Comparison of ENCODE assay signal across 20 cellular contexts in the genomic region with DNA sequence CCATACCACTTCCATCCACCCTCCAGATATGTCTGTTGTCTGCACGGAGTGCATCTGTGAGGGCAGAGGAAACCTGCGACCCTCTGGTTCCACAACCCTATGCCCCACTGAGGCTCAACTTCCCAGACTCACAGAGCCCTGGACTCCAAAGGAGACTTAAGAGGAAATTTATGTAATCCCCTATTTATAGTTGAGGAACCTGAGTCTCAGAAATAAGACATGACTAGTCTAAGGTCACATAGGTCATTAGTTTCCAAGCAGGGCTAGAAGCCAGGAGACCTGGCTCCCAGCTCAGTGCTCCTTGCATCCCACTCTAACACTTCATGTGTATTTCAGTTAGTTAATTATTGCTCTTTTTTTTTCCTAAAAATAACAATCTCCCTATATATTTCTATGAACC. TPM values are rescaled to one million over a fixed set of nuclear protein-coding genes. Genes with fewer than 3 reads are reported as not detected.
A peak's percentile ranks its signal among the peaks of the same experiment; 100 is the strongest.
DNase-seq lines count a peak whose midpoint lies in the region; ATAC-seq and TF ChIP-seq lines count a peak whose summit lies in the region.
"Had no signal": no experiment of that assay in that cellular context is flagged by ENCODE, and none has a peak within 500 bp of the region (broad histone marks: within the 10 kb centered on the region; RNA-seq: fewer than 3 reads in every experiment).

No MANE protein-coding gene starts in this region.

- CTCF ChIA-PET in Calu3 (lab: Charles Lee): interaction anchor here (2.0 to 2.7 kb wide), 2 partner anchors 10 to 47 kb away, joined by 5 to 58 read pairs; no protein-coding TSS in a partner anchor

- peak overlapping the region; percentile 19 for H3K27ac ChIP-seq in temporal lobe (ENCODE audit: low read depth, low read length)

- peaks cover 13% of the 10 kb centered on the region for H3K27me3 Mint-ChIP-seq in Calu3 (ENCODE audit: unreplicated experiment)
- H3K27me3 Mint-ChIP-seq in brain: peaks cover 5% of the 10 kb centered on the region
- H3K27me3 Mint-ChIP-seq in neural crest cell (ENCODE audit: low read depth): no peaks in the 10 kb centered on the region
- peaks cover 19% of the 10 kb centered on the region for H3K27me3 Mint-ChIP-seq in progenitor cell of endocrine pancreas

- H3K9me3 Mint-ChIP-seq in Calu3 (ENCODE audit: low read depth, unreplicated experiment) (no peaks in the 10 kb centered on the region), brain (no peaks in the 10 kb centered on the region), neural crest cell (no peaks in the 10 kb centered on the region), progenitor cell of endocrine pancreas (ENCODE audit: low read depth) (no peaks in the 10 kb centered on the region)
- H3K9me3 Mint-ChIP-seq: CD8-positive, alpha-beta T cell had no signal

- H3K4me3 Mint-ChIP-seq in Calu3 (ENCODE audit: low read depth, unreplicated experiment): no peak overlapping the region
- H3K4me3 Mint-ChIP-seq in brain: no peak overlapping the region
- peak overlapping the region; percentile 31 for H3K4me3 Mint-ChIP-seq in neural crest cell
- H3K4me3 Mint-ChIP-seq in progenitor cell of endocrine pancreas (ENCODE audit: low read depth): no peak overlapping the region
- H3K4me3 Mint-ChIP-seq: CD8-positive, alpha-beta T cell had no signal

- TF ChIP-seq CTCF in Calu3 (IDR thresholded peaks at IDR 0.05; ENCODE audit: unreplicated experiment): no peak
- TF ChIP-seq CTCF in brain (conservative IDR thresholded peaks at IDR 0.05): no peak
- no peak for TF ChIP-seq CTCF in neural crest cell (conservative IDR thresholded peaks at IDR 0.05)
- TF ChIP-seq CTCF in progenitor cell of endocrine pancreas (IDR thresholded peaks at IDR 0.05; ENCODE audit: unreplicated experiment): no peak

- no peak for TF ChIP-seq POLR2A in erythroblast (IDR thresholded peaks at IDR 0.05; ENCODE audit: low read length)

- peaks cover 41% of the 10 kb centered on the region for H3K4me1 Mint-ChIP-seq in Calu3 (ENCODE audit: low read depth, unreplicated experiment)
- peaks cover 90% of the 10 kb centered on the region for H3K4me1 Mint-ChIP-seq in brain
- peaks cover 59% of the 10 kb centered on the region for H3K4me1 Mint-ChIP-seq in neural crest cell
- H3K4me1 Mint-ChIP-seq in progenitor cell of endocrine pancreas (ENCODE audit: low read depth): peaks cover 19% of the 10 kb centered on the region

- intact Hi-C loops in Calu3 (cut with micrococcal nuclease; ENCODE audit: unreplicated experiment) (no loop called here), left colon (cut with DNase I, micrococcal nuclease) (no loop called here)

- H3K36me3 Mint-ChIP-seq in Calu3 (ENCODE audit: insufficient read depth, unreplicated experiment): peaks cover 82% of the 10 kb centered on the region
- H3K36me3 Mint-ChIP-seq in brain: no peaks in the 10 kb centered on the region
- H3K36me3 Mint-ChIP-seq in neural crest cell (ENCODE audit: low read depth): no peaks in the 10 kb centered on the region
- no peaks in the 10 kb centered on the region for H3K36me3 Mint-ChIP-seq in progenitor cell of endocrine pancreas (ENCODE audit: insufficient read depth)
- H3K36me3 Mint-ChIP-seq: CD8-positive, alpha-beta T cell had no signal

- ATAC-seq in left colon: no peak
- ATAC-seq: CD8-positive, alpha-beta T cell had no signal

- H3K27ac Mint-ChIP-seq in Calu3 (ENCODE audit: unreplicated experiment): peak overlapping the region; percentile 36
- peak overlapping the region in 3 of 5 experiments; percentile 55 to 94 (median 59) for H3K27ac Mint-ChIP-seq in brain
- H3K27ac Mint-ChIP-seq in neural crest cell (ENCODE audit: unreplicated experiment): no peak overlapping the region
- no peak overlapping the region for H3K27ac Mint-ChIP-seq in progenitor cell of endocrine pancreas
- H3K27ac Mint-ChIP-seq: CD8-positive, alpha-beta T cell had no signal

- BruUV-seq in Calu3 (replicated peaks; lab: Mats Ljungman, UMichigan): no TSS peak

- DNase-seq in Calu3 (no peak), neural crest cell (ENCODE audit: low read depth, low spot score) (no peak), progenitor cell of endocrine pancreas (ENCODE audit: low spot score, unreplicated experiment) (no peak), left colon (no peak), erythroblast (lab: John Stamatoyannopoulos, UW) (no peak)
- DNase-seq: C1 segment of cervical spinal cord; CD8-positive, alpha-beta T cell; DMS153; DND-41; Karpas-422; NCI-H1092; NCI-H1417 treated with DMSO at 0.1 percent for 48 hours; NCI-H1694 treated with DMSO at 0.1 percent for 48 hours; NCI-H2081; NCI-H2227 treated with DMSO at 0.1 percent for 48 hours; NCI-H69; Right ventricle myocardium superior had no signal

RNA-seq across cellular contexts. Expression of a gene that starts 15.7 kb away (rescaled TPM):
- total RNA-seq in Calu3 (2022) (15.3 and 17.2 TPM in 2 replicates), neural crest cell (10.2 and 10.7 TPM in 2 replicates), temporal lobe (5.4 TPM), progenitor cell of endocrine pancreas (13.9 and 15.2 TPM in 2 replicates), left colon (1 to 10 TPM in 1 of 2 donors, not detected in 1; 1.1 TPM)
- polyA plus RNA-seq in brain (ENCODE audit: insufficient read depth, low read depth, low replicate concordance): not detected
- total RNA-seq: CD8-positive, alpha-beta T cell; NCI-H460; Right ventricle myocardium superior had no signal

RNA-seq across cellular contexts. Expression of a gene that starts 18.3 kb away (rescaled TPM):
- total RNA-seq in Calu3 (2022) (14.2 TPM in 2 replicates), neural crest cell (3.8 and 3.9 TPM in 2 replicates), temporal lobe (1.5 TPM), progenitor cell of endocrine pancreas (6.3 and 6.7 TPM in 2 replicates), left colon (under 1 TPM; 0.14 to 0.34 TPM)
- 0.10 TPM for polyA plus RNA-seq in brain (ENCODE audit: insufficient read depth, low read depth, low replicate concordance)
- total RNA-seq: CD8-positive, alpha-beta T cell; NCI-H460; Right ventricle myocardium superior had no signal

Comparison
In these comparisons a context has a peak if more than half of its experiments do, and no peak if none do; other contexts are left out.
1. H3K27ac Mint-ChIP-seq: peak in Calu3 (single experiment) and brain (3 of 5); none in neural crest cell (single experiment) and progenitor cell of endocrine pancreas (single experiment).